ENCODE assay signal across 11 cellular contexts in the genomic region with DNA sequence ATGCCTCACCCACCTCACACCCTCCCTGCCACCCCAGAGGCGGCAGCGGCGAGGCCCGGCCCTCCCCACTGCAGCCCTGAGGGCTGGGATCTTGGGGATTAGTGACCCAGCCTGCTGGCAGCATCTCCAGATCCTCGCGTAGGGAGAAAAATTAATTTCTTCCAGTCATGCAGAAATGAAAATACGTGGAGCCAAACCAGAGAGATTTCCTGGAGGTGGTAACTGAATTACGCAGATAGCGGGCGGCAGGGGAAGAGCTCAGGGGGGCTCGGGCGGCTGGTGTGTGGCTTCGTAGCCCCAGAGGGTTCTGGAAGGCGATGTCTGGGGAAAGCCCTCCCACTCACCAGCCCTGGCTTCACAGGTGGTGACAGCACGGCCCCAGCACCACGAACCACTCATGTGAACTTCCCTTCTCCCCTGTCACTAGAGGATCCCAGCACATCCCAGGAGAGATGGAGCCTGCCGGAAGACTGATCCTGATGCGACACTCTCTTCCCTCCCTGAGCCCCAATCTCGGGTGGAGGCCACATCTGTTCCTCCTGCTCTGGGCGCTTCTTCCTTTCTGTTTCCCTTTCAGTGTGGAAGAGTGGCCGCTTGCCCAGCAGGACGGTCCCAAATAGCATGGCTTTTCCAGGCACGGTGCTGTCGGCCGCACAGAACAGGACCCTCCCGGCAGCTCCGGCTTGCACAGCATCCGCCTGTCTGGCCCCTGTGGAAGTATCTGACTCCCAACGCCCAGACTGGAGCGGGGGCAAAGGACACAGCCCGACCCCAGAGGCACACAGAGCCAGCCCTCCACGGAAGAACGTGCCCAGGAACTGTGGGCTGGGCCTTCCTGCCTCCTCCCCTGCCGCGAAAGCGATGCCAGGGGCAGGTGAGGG. TPM values are rescaled to one million over a fixed set of nuclear protein-coding genes. Genes with fewer than 3 reads are reported as not detected.
DNase-seq lines count a peak whose midpoint lies in the region; ATAC-seq and TF ChIP-seq lines count a peak whose summit lies in the region.
"Had no signal": no experiment of that assay in that cellular context is flagged by ENCODE, and none has a peak within 500 bp of the region (broad histone marks: within the 10 kb centered on the region; RNA-seq: fewer than 3 reads in every experiment).

No MANE protein-coding gene starts in this region.

- H4K20me1 ChIP-seq in hepatocyte (ENCODE audit: insufficient read depth, poor library complexity, severe bottlenecking), result no peaks in the 10 kb centered on the region

- 73% methylated on average over 36 of the region's 36 CpGs for WGBS in hepatocyte (ENCODE audit: low lambda C conversion rate, missing lambda C conversion rate)

- TF ChIP-seq CTCF in GM12864 (IDR thresholded peaks at IDR 0.05; ENCODE audit: low read depth, low read length, missing control alignments) (no peak), hepatocyte (IDR thresholded peaks at IDR 0.05; ENCODE audit: poor library complexity) (no peak)

- peak overlapping the region; percentile 60 for H3K4me3 Mint-ChIP-seq in T-helper 17 cell
- peak overlapping the region in 4 of 5 donors; percentile 10 to 58 (median 46) for H3K4me3 Mint-ChIP-seq in immature natural killer cell
- peak overlapping the region; percentile 79 to 85 for H3K4me3 Mint-ChIP-seq in stimulated activated naive B cell treated with anti-CD40 and anti-IgM and Interleukin-4, amounts not matched to agents 10 μg/mL and 1 μg/mL and 100 μg/mL, for 72 hours
- H3K4me3 Mint-ChIP-seq in activated T-helper 1 cell treated with anti-CD3 and anti-CD28 coated beads, Interleukin-12 subunit alpha, Interleukin-12 subunit beta, Interleukin-2, Interleukin-4 antibody, amounts not matched to agents 30 ng/mL and 10 ng/mL and 1 ng/mL, durations not matched to agents 14 hours and 24 hours and 36 hours, result no peak overlapping the region

- intact Hi-C loops in activated T-helper 1 cell treated with anti-CD3 and anti-CD28 coated beads, Interleukin-12 subunit alpha, Interleukin-12 subunit beta, Interleukin-2, Interleukin-4 antibody, amounts not matched to agents 30 ng/mL and 10 ng/mL and 1 ng/mL, durations not matched to agents 14 hours and 24 hours and 36 hours (cut with micrococcal nuclease), result no loop called here

- H3K27me3 ChIP-seq in hepatocyte, result peaks cover 43% of the 10 kb centered on the region

- H3K27me3 Mint-ChIP-seq in T-helper 17 cell (peaks cover 43% of the 10 kb centered on the region), immature natural killer cell (ENCODE audit: low read depth in 3 of 3) (peaks cover 10 to 23% (median 12%) of the 10 kb centered on the region in 3 donors)
- H3K27me3 Mint-ChIP-seq in stimulated activated naive B cell treated with anti-CD40 and anti-IgM and Interleukin-4, amounts not matched to agents 10 μg/mL and 1 μg/mL and 100 μg/mL, for 72 hours, result no peaks in the 10 kb centered on the region
- peaks cover 31% of the 10 kb centered on the region for H3K27me3 Mint-ChIP-seq in activated T-helper 1 cell treated with anti-CD3 and anti-CD28 coated beads, Interleukin-12 subunit alpha, Interleukin-12 subunit beta, Interleukin-2, Interleukin-4 antibody, amounts not matched to agents 30 ng/mL and 10 ng/mL and 1 ng/mL, durations not matched to agents 14 hours and 24 hours and 36 hours (ENCODE audit: insufficient read depth)

- H3K27ac ChIP-seq in hepatocyte, result no peak overlapping the region

- H2AFZ ChIP-seq in hepatocyte, result no peak overlapping the region

- H3K9me2 ChIP-seq in hepatocyte (replicated peaks; ENCODE audit: insufficient read depth), result no peaks in the 10 kb centered on the region

- no peak overlapping the region for H3K27ac Mint-ChIP-seq in T-helper 17 cell
- H3K27ac Mint-ChIP-seq in immature natural killer cell, result no peak overlapping the region
- peak overlapping the region; percentile 83 for H3K27ac Mint-ChIP-seq in stimulated activated naive B cell treated with anti-CD40 and anti-IgM and Interleukin-4, amounts not matched to agents 10 μg/mL and 1 μg/mL and 100 μg/mL, for 72 hours
- no peak overlapping the region for H3K27ac Mint-ChIP-seq in activated T-helper 1 cell treated with anti-CD3 and anti-CD28 coated beads, Interleukin-12 subunit alpha, Interleukin-12 subunit beta, Interleukin-2, Interleukin-4 antibody, amounts not matched to agents 30 ng/mL and 10 ng/mL and 1 ng/mL, durations not matched to agents 14 hours and 24 hours and 36 hours

- H3K9me3 ChIP-seq in T-helper 17 cell (ENCODE audit: control insufficient read depth, low read length, poor library complexity, severe bottlenecking), result no peaks in the 10 kb centered on the region
- H3K9me3 ChIP-seq in hepatocyte (ENCODE audit: low read depth), result no peaks in the 10 kb centered on the region

- H3K9me3 Mint-ChIP-seq in immature natural killer cell, result peaks cover 0 to 1% (median 0%) of the 10 kb centered on the region in 6 donors
- no peaks in the 10 kb centered on the region for H3K9me3 Mint-ChIP-seq in stimulated activated naive B cell treated with anti-CD40 and anti-IgM and Interleukin-4, amounts not matched to agents 10 μg/mL and 1 μg/mL and 100 μg/mL, for 72 hours
- no peaks in the 10 kb centered on the region for H3K9me3 Mint-ChIP-seq in activated T-helper 1 cell treated with anti-CD3 and anti-CD28 coated beads, Interleukin-12 subunit alpha, Interleukin-12 subunit beta, Interleukin-2, Interleukin-4 antibody, amounts not matched to agents 30 ng/mL and 10 ng/mL and 1 ng/mL, durations not matched to agents 14 hours and 24 hours and 36 hours

- H3K4me3 ChIP-seq in GM12864 (ENCODE audit: low read depth, low read length) (peak overlapping the region; percentile 47), hepatocyte (no peak overlapping the region)

- no peak for DNase-seq in GM12864 (ENCODE audit: low read depth)
- no peak for DNase-seq in T-helper 17 cell
- DNase-seq in immature natural killer cell, result no peak
- DNase-seq in stimulated activated naive B cell treated with anti-CD40 and anti-IgM and Interleukin-4, amounts not matched to agents 10 μg/mL and 1 μg/mL and 100 μg/mL, for 72 hours, result no peak
- DNase-seq in hepatocyte (ENCODE audit: low spot score), result no peak
- no peak for DNase-seq in activated T-helper 1 cell treated with anti-CD3 and anti-CD28 coated beads, Interleukin-12 subunit alpha, Interleukin-12 subunit beta, Interleukin-2, Interleukin-4 antibody, amounts not matched to agents 30 ng/mL and 10 ng/mL and 1 ng/mL, durations not matched to agents 14 hours and 24 hours and 36 hours (ENCODE audit: low spot score)
- DNase-seq: activated CD8-positive, alpha-beta memory T cell treated with anti-CD3 and anti-CD28 coated beads, Interleukin-2, amount 50 U/mL, for 48 hours; OCI-M1; stimulated activated naive CD4-positive, alpha-beta T cell treated with Interleukin-2 at 50 U/mL for 16 hours had no signal

- H3K4me1 ChIP-seq in hepatocyte (ENCODE audit: insufficient read depth), result peaks cover 7% of the 10 kb centered on the region

- H3K36me3 Mint-ChIP-seq in T-helper 17 cell (ENCODE audit: low read depth) (no peaks in the 10 kb centered on the region), immature natural killer cell (no peaks in the 10 kb centered on the region)
- peaks cover 0 to 11% of the 10 kb centered on the region in 2 donors for H3K36me3 Mint-ChIP-seq in stimulated activated naive B cell treated with anti-CD40 and anti-IgM and Interleukin-4, amounts not matched to agents 10 μg/mL and 1 μg/mL and 100 μg/mL, for 72 hours
- H3K36me3 Mint-ChIP-seq in activated T-helper 1 cell treated with anti-CD3 and anti-CD28 coated beads, Interleukin-12 subunit alpha, Interleukin-12 subunit beta, Interleukin-2, Interleukin-4 antibody, amounts not matched to agents 30 ng/mL and 10 ng/mL and 1 ng/mL, durations not matched to agents 14 hours and 24 hours and 36 hours (ENCODE audit: low read depth), result no peaks in the 10 kb centered on the region

- no peak for ATAC-seq in T-helper 17 cell
- no peak for ATAC-seq in stimulated activated naive B cell treated with anti-CD40 and anti-IgM and Interleukin-4, amounts not matched to agents 10 μg/mL and 1 μg/mL and 100 μg/mL, for 72 hours (replicated peaks)
- ATAC-seq in HG02623 (IDR thresholded peaks at IDR 0.05; ENCODE audit: unreplicated experiment), result no peak
- ATAC-seq in GM21786 (IDR thresholded peaks at IDR 0.05; ENCODE audit: unreplicated experiment), result no peak

- H3K4me2 ChIP-seq in hepatocyte, result no peak overlapping the region

- H3K79me2 ChIP-seq in hepatocyte, result no peaks in the 10 kb centered on the region

- no peaks in the 10 kb centered on the region for H3K36me3 ChIP-seq in hepatocyte (replicated peaks; ENCODE audit: insufficient read depth, low read depth)

- H3K4me1 Mint-ChIP-seq in T-helper 17 cell, result peaks cover 4% of the 10 kb centered on the region
- peaks cover 8 to 9% of the 10 kb centered on the region in 2 donors for H3K4me1 Mint-ChIP-seq in immature natural killer cell
- H3K4me1 Mint-ChIP-seq in stimulated activated naive B cell treated with anti-CD40 and anti-IgM and Interleukin-4, amounts not matched to agents 10 μg/mL and 1 μg/mL and 100 μg/mL, for 72 hours, result peaks cover 42 to 56% of the 10 kb centered on the region in 2 donors
- no peaks in the 10 kb centered on the region for H3K4me1 Mint-ChIP-seq in activated T-helper 1 cell treated with anti-CD3 and anti-CD28 coated beads, Interleukin-12 subunit alpha, Interleukin-12 subunit beta, Interleukin-2, Interleukin-4 antibody, amounts not matched to agents 30 ng/mL and 10 ng/mL and 1 ng/mL, durations not matched to agents 14 hours and 24 hours and 36 hours (ENCODE audit: low read depth)

RNA-seq across cellular contexts. Expression of a gene that starts 37.8 kb away (rescaled TPM):
- 1 to 10 TPM; 3.2 to 4.4 TPM for total RNA-seq in T-helper 17 cell
- under 1 TPM in 2 of 3 donors, not detected in 1; 0.49 to 0.76 TPM for polyA plus RNA-seq in immature natural killer cell
- total RNA-seq in hepatocyte, result 0.07 TPM in 1 of 2 replicates, not detected in the other
- polyA plus RNA-seq in hepatocyte, result 1.1 and 1.5 TPM in 2 replicates
- total RNA-seq in activated T-helper 1 cell treated with anti-CD3 and anti-CD28 coated beads, Interleukin-12 subunit alpha, Interleukin-12 subunit beta, Interleukin-2, Interleukin-4 antibody, amounts not matched to agents 30 ng/mL and 10 ng/mL and 1 ng/mL, durations not matched to agents 14 hours and 24 hours and 36 hours, result 0.05 TPM in 1 of 2 replicates, not detected in the other
